Comparison of ENCODE assay signal across 36 cellular contexts in genomic region chr6:39453236-39453635, GRCh38.
A peak's percentile ranks its signal among the peaks of the same experiment; 100 is the strongest.
DNase-seq lines count a peak whose midpoint lies in the region; ATAC-seq and TF ChIP-seq lines count a peak whose summit lies in the region.
"Had no signal": no experiment of that assay in that cellular context is flagged by ENCODE, and none has a peak within 500 bp of the region (broad histone marks: within the 10 kb centered on the region; RNA-seq: fewer than 3 reads in every experiment).

No MANE protein-coding gene starts in this region.

- no peaks in the 10 kb centered on the region for H3K36me3 Mint-ChIP-seq in activated CD4-positive, alpha-beta T cell treated with anti-CD3 and anti-CD28 coated beads, Interleukin-2, amount 10 ng/mL, durations not matched to agents 24 days and 14 days (ENCODE audit: low read depth)
- H3K36me3 Mint-ChIP-seq: activated naive CD8-positive, alpha-beta T cell treated with anti-CD3 and anti-CD28 coated beads, Interleukin-2, amount 10 ng/mL, durations not matched to agents 7 days and 5 days; memory B cell; T-cell had no signal

- no peaks in the 10 kb centered on the region for H3K4me1 Mint-ChIP-seq in activated CD4-positive, alpha-beta T cell treated with anti-CD3 and anti-CD28 coated beads, Interleukin-2, amount 10 ng/mL, durations not matched to agents 24 days and 14 days
- H3K4me1 Mint-ChIP-seq: activated naive CD8-positive, alpha-beta T cell treated with anti-CD3 and anti-CD28 coated beads, Interleukin-2, amount 10 ng/mL, durations not matched to agents 7 days and 5 days; central memory CD8-positive, alpha-beta T cell; endodermal cell; memory B cell; stimulated activated naive B cell treated with anti-CD40 and anti-IgM and Interleukin-4, amounts not matched to agents 10 μg/mL and 1 μg/mL and 100 μg/mL, for 72 hours; T-cell had no signal

- ATAC-seq in Right ventricle myocardium inferior (no peak), GM18867 (IDR thresholded peaks at IDR 0.05; ENCODE audit: unreplicated experiment) (no peak), HG03159 (IDR thresholded peaks at IDR 0.05; ENCODE audit: unreplicated experiment) (no peak)
- ATAC-seq: activated T-cell treated with anti-CD3 and anti-CD28 coated beads, Interleukin-2, amount 50 U/mL, for 4 hours; esophagus mucosa; left colon; pancreas; stimulated activated naive B cell treated with anti-CD40 and anti-IgM and Interleukin-4, amounts not matched to agents 10 μg/mL and 1 μg/mL and 100 μg/mL, for 72 hours; T-cell had no signal

- no peak for TF ChIP-seq CTCF in astrocyte of the spinal cord (IDR thresholded peaks at IDR 0.05; ENCODE audit: low read depth, low read length)

- DNase-seq in activated CD4-positive, alpha-beta T cell treated with anti-CD3 and anti-CD28 coated beads, Interleukin-2, amount 10 ng/mL, durations not matched to agents 24 days and 14 days = peak; percentile 12
- no peak for DNase-seq in activated CD4-positive, alpha-beta T cell treated with anti-CD3 and anti-CD28 coated beads, Interleukin-2, amount 50 U/mL, for 4 hours
- DNase-seq in astrocyte of the spinal cord (ENCODE audit: low read depth, low spot score) (peak; percentile 18), foreskin melanocyte (peak; percentile 66), Right ventricle myocardium inferior (ENCODE audit: missing footprints) (no peak), KG1 (lab: John Stamatoyannopoulos, UW) (no peak)
- DNase-seq: 8988T; activated CD4-positive, alpha-beta T cell treated with anti-CD3 and anti-CD28 coated beads for 48 hours; activated gamma-delta T cell treated with Interleukin-2 at 50 U/mL for 16 hours; activated naive CD8-positive, alpha-beta T cell treated with anti-CD3 and anti-CD28 coated beads, Interleukin-2, amount 10 ng/mL, durations not matched to agents 7 days and 5 days; activated T-cell treated with anti-CD3 and anti-CD28 coated beads, Interleukin-2, amount 50 U/mL, for 4 hours; aorta; Calu3; dermis blood vessel endothelial cell; DMS79; endodermal cell; GF-D8; hypothalamus; left colon; NCI-H1092 treated with DMSO at 0.1 percent for 48 hours; NCI-H1930; NCI-H345; NCI-H774; pancreas; retina; stimulated activated naive B cell treated with anti-CD40 and anti-IgM and Interleukin-4, amounts not matched to agents 10 μg/mL and 1 μg/mL and 100 μg/mL, for 72 hours; substantia nigra; T-cell; WERI-Rb-1 had no signal

- no peak overlapping the region for H3K27ac Mint-ChIP-seq in activated CD4-positive, alpha-beta T cell treated with anti-CD3 and anti-CD28 coated beads, Interleukin-2, amount 10 ng/mL, durations not matched to agents 24 days and 14 days
- H3K27ac Mint-ChIP-seq: activated naive CD8-positive, alpha-beta T cell treated with anti-CD3 and anti-CD28 coated beads, Interleukin-2, amount 10 ng/mL, durations not matched to agents 7 days and 5 days; endodermal cell; memory B cell; stimulated activated naive B cell treated with anti-CD40 and anti-IgM and Interleukin-4, amounts not matched to agents 10 μg/mL and 1 μg/mL and 100 μg/mL, for 72 hours; T-cell; type B pancreatic cell had no signal

- peaks cover 5% of the 10 kb centered on the region for H3K9me3 Mint-ChIP-seq in activated CD4-positive, alpha-beta T cell treated with anti-CD3 and anti-CD28 coated beads, Interleukin-2, amount 10 ng/mL, durations not matched to agents 24 days and 14 days

- no peak overlapping the region for H3K4me3 ChIP-seq in astrocyte of the spinal cord (ENCODE audit: low read depth, low read length)
- H3K4me3 ChIP-seq: pancreas, SJSA1 had no signal

- no peaks in the 10 kb centered on the region for H3K27me3 Mint-ChIP-seq in activated CD4-positive, alpha-beta T cell treated with anti-CD3 and anti-CD28 coated beads, Interleukin-2, amount 10 ng/mL, durations not matched to agents 24 days and 14 days

- in situ Hi-C loops in astrocyte of the spinal cord (cut with HindIII; ENCODE audit: low sequenced_read_pairs) = no loop called here

- intact Hi-C loops in activated CD4-positive, alpha-beta T cell treated with anti-CD3 and anti-CD28 coated beads, Interleukin-2, amount 10 ng/mL, durations not matched to agents 24 days and 14 days (cut with micrococcal nuclease) = no loop called here
- intact Hi-C loops in Right ventricle myocardium inferior (cut with DNase I) = no loop called here

- H3K4me3 Mint-ChIP-seq in activated CD4-positive, alpha-beta T cell treated with anti-CD3 and anti-CD28 coated beads, Interleukin-2, amount 10 ng/mL, durations not matched to agents 24 days and 14 days = no peak overlapping the region
- H3K4me3 Mint-ChIP-seq: activated naive CD8-positive, alpha-beta T cell treated with anti-CD3 and anti-CD28 coated beads, Interleukin-2, amount 10 ng/mL, durations not matched to agents 7 days and 5 days; activated T-cell treated with anti-CD3 and anti-CD28 coated beads, Interleukin-2, amount 50 U/mL, for 4 hours; central memory CD8-positive, alpha-beta T cell; memory B cell; stimulated activated naive B cell treated with anti-CD40 and anti-IgM and Interleukin-4, amounts not matched to agents 10 μg/mL and 1 μg/mL and 100 μg/mL, for 72 hours; T-cell; type B pancreatic cell had no signal

Comparison
In these comparisons a context has a peak if more than half of its experiments do, and no peak if none do; other contexts are left out.
1. DNase-seq: peak in activated CD4-positive, alpha-beta T cell treated with anti-CD3 and anti-CD28 coated beads, Interleukin-2, amount 10 ng/mL, durations not matched to agents 24 days and 14 days (single experiment), astrocyte of the spinal cord (single experiment) and foreskin melanocyte (single experiment); none in activated CD4-positive, alpha-beta T cell treated with anti-CD3 and anti-CD28 coated beads, Interleukin-2, amount 50 U/mL, for 4 hours (0 of 2), Right ventricle myocardium inferior (single experiment) and KG1 (single experiment).